In the genomic region with DNA sequence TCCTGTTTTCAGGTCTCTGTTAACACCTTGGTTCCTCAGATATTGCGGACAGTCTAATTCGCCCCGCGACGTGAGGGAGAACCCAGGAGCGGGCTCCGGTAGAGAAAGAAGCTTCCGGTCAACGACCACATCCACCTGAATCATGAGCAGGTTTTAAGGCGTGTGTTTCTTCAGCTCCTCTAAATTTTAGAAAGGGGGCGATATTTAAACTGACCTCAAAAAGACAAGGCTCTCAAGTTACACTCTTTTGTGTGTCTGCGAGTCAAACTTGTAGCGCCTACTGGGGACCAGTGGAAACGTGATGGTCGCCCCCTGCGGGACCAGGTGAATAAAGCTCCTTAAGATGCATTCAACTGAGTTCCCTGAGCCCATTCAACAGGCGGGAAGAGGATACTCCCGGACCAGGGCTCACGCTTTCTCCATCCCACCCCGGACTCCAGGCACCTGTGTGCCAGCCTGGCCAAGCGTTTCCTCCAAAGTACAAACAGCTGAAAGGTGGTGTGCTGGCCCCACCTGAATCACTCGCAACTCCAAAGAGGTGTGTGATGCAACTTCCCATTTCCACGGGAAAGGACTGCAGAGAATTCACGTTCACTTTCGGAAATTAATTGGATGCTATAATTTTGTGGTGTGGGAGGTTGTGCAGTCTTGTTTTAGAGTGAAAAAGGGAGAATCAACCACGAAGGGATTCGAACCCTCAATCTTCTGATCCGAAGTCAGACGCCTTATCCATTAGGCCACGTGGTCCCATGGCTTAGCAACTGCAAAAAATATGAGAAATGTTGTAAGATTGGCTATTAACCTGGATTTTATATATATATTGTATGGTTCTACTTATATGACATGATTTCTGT, we compare ENCODE assay signal across 9 cellular contexts. TPM values are rescaled to one million over a fixed set of nuclear protein-coding genes. Genes with fewer than 3 reads are reported as not detected.
A peak's percentile ranks its signal among the peaks of the same experiment; 100 is the strongest.
DNase-seq lines count a peak whose midpoint lies in the region; ATAC-seq and TF ChIP-seq lines count a peak whose summit lies in the region.
"Had no signal": no experiment of that assay in that cellular context is flagged by ENCODE, and none has a peak within 500 bp of the region (broad histone marks: within the 10 kb centered on the region; RNA-seq: fewer than 3 reads in every experiment).

No MANE protein-coding gene starts in this region.

- peak; percentile 53 for ATAC-seq in HG02981 (IDR thresholded peaks at IDR 0.05; ENCODE audit: unreplicated experiment)
- ATAC-seq in HG03378 (IDR thresholded peaks at IDR 0.05; ENCODE audit: unreplicated experiment), result no peak

- DNase-seq in GM10266 (ENCODE audit: extremely low spot score) (peak; percentile 64), NCI-H2227 treated with DMSO at 0.1 percent for 48 hours (lab: John Stamatoyannopoulos, UW) (peak; percentile 84), dermis blood vessel endothelial cell (peak; percentile 71), midbrain (lab: John Stamatoyannopoulos, UW) (peak; percentile 25)
- DNase-seq in activated CD4-positive, alpha-beta T cell treated with anti-CD3 and anti-CD28 coated beads for 1 hour, result peak; percentile 33

- peaks cover 0 to 6% (median 0%) of the 10 kb centered on the region in 5 donors for H3K9me3 ChIP-seq in subcutaneous abdominal adipose tissue (ENCODE audit: control insufficient read depth in 5 of 5, low read length in 5 of 5)

- H3K27me3 ChIP-seq in subcutaneous abdominal adipose tissue (ENCODE audit: control insufficient read depth in 5 of 5, insufficient read depth in 4 of 5, low read length in 5 of 5), result peaks cover 2 to 14% (median 3%) of the 10 kb centered on the region in 5 donors

- H3K9ac ChIP-seq in subcutaneous abdominal adipose tissue (ENCODE audit: low read length in 5 of 5), result no peak overlapping the region

- peaks cover 0 to 21% (median 20%) of the 10 kb centered on the region in 5 donors for H3K4me1 ChIP-seq in subcutaneous abdominal adipose tissue (ENCODE audit: control insufficient read depth in 5 of 5, insufficient read depth in 5 of 5, low read length in 5 of 5)

- peak; percentile 54 for TF ChIP-seq CTCF in GM10266 (IDR thresholded peaks at IDR 0.05; ENCODE audit: control insufficient read depth, insufficient read depth, low read depth, missing control alignments)

- H3K27ac ChIP-seq in subcutaneous abdominal adipose tissue (ENCODE audit: low read depth, low read length), result no peak overlapping the region
- H3K27ac ChIP-seq: skin epidermis had no signal

- H3K4me3 ChIP-seq in subcutaneous abdominal adipose tissue (ENCODE audit: low read depth in 1 of 5, low read length in 5 of 5), result peak overlapping the region; percentile 38 to 69 (median 44)

- no peaks in the 10 kb centered on the region for H3K36me3 ChIP-seq in subcutaneous abdominal adipose tissue (ENCODE audit: control insufficient read depth in 5 of 5, insufficient read depth in 5 of 5, low read length in 5 of 5)

RNA-seq across cellular contexts. Expression of gene GPX5, which starts 17.0 kb away (rescaled TPM):
- total RNA-seq in dermis blood vessel endothelial cell, result not detected in 2 replicates

RNA-seq across cellular contexts. Expression of gene GPX6, which starts 27.1 kb away (rescaled TPM):
- total RNA-seq in dermis blood vessel endothelial cell, result not detected in 2 replicates

Comparison
In these comparisons a context has a peak if more than half of its experiments do, and no peak if none do; other contexts are left out.
1. DNase-seq: peak in every context shown above with its lines; median percentile 84 in NCI-H2227 treated with DMSO at 0.1 percent for 48 hours; 71 in dermis blood vessel endothelial cell; 64 in GM10266; 33 in activated CD4-positive, alpha-beta T cell treated with anti-CD3 and anti-CD28 coated beads for 1 hour; 25 in midbrain.